Comparison of ENCODE assay signal across 9 cellular contexts in the genomic region with DNA sequence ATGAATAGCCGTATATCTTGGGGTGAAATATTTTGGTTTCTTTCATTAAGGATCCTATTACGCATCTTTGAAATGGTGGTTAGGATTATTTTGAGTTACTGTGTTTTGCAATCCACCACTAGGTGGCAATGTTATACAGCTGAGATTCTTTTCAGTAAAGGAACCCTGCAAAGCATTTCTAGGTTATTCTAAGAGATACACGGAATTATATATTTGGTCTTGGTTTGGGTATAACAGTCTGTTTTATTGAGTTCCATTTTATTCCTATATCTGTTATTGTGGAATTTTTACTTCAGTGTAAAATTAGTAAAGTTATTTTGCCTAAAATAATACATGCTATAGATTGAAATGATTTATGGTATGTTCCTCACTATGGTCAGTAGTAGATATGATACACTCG.
DNase-seq lines count a peak whose midpoint lies in the region; ATAC-seq, FAIRE-seq and TF ChIP-seq lines count a peak whose summit lies in the region.
"Had no signal": no experiment of that assay in that cellular context is flagged by ENCODE, and none has a peak within 500 bp of the region (broad histone marks: within the 10 kb centered on the region; RNA-seq: fewer than 3 reads in every experiment).

No MANE protein-coding gene starts in this region.

- H3K27ac ChIP-seq in CD8-positive, alpha-beta T cell (ENCODE audit: low read depth, low read length): no peak overlapping the region
- H3K27ac ChIP-seq in keratinocyte (ENCODE audit: control insufficient read depth, insufficient read depth, low read length): no peak overlapping the region

- no peaks in the 10 kb centered on the region for H3K9me3 Mint-ChIP-seq in CD8-positive, alpha-beta T cell
- H3K9me3 Mint-ChIP-seq in type B pancreatic cell: no peaks in the 10 kb centered on the region
- no peaks in the 10 kb centered on the region for H3K9me3 Mint-ChIP-seq in T-helper 2 cell treated with Interferon-gamma antibody and Interleukin-4, amounts not matched to agents 5 μg/mL and 100 μg/mL, for 36 hours
- H3K9me3 Mint-ChIP-seq: T-helper 1 cell treated with Interleukin-12 subunit alpha and Interleukin-12 subunit beta and Interleukin-4 antibody, amounts not matched to agents 30 μg/mL and 1 μg/mL, for 36 hours had no signal

- H3K79me2 ChIP-seq in keratinocyte (ENCODE audit: control insufficient read depth, insufficient read depth, low read length): no peaks in the 10 kb centered on the region

- no peaks in the 10 kb centered on the region for H3K4me1 Mint-ChIP-seq in CD8-positive, alpha-beta T cell (ENCODE audit: low read depth)
- H3K4me1 Mint-ChIP-seq in type B pancreatic cell (ENCODE audit: unreplicated experiment): no peaks in the 10 kb centered on the region
- no peaks in the 10 kb centered on the region for H3K4me1 Mint-ChIP-seq in T-helper 2 cell treated with Interferon-gamma antibody and Interleukin-4, amounts not matched to agents 5 μg/mL and 100 μg/mL, for 36 hours (ENCODE audit: low read depth)

- H3K36me3 Mint-ChIP-seq in CD8-positive, alpha-beta T cell: no peaks in the 10 kb centered on the region
- no peaks in the 10 kb centered on the region for H3K36me3 Mint-ChIP-seq in type B pancreatic cell
- no peaks in the 10 kb centered on the region for H3K36me3 Mint-ChIP-seq in T-helper 2 cell treated with Interferon-gamma antibody and Interleukin-4, amounts not matched to agents 5 μg/mL and 100 μg/mL, for 36 hours (ENCODE audit: low read depth)

- FAIRE-seq in keratinocyte (lab: Jason Lieb, UNC): peak; percentile 79

- no peak overlapping the region for H3K9ac ChIP-seq in keratinocyte (ENCODE audit: control insufficient read depth, extremely low read depth, insufficient read depth, low read length)

- no peaks in the 10 kb centered on the region for H3K4me1 ChIP-seq in CD8-positive, alpha-beta T cell (ENCODE audit: insufficient read depth, low read length)
- no peaks in the 10 kb centered on the region for H3K4me1 ChIP-seq in keratinocyte (ENCODE audit: control insufficient read depth, extremely low read depth, insufficient read depth, low read length)

- dilution Hi-C loops in keratinocyte (cut with MboI; ENCODE audit: extremely low pct_ligation_motif_present, low sequenced_read_pairs): loop anchor here (25.0 kb wide), 1 partner anchor 1373 kb away; no protein-coding TSS in a partner anchor

- no peaks in the 10 kb centered on the region for H3K27me3 ChIP-seq in CD8-positive, alpha-beta T cell (ENCODE audit: insufficient read depth, low read length)
- H3K27me3 ChIP-seq in keratinocyte (ENCODE audit: control insufficient read depth, extremely low read depth, insufficient read depth, low read length): no peaks in the 10 kb centered on the region

- H3K27ac Mint-ChIP-seq in CD8-positive, alpha-beta T cell: no peak overlapping the region
- no peak overlapping the region for H3K27ac Mint-ChIP-seq in type B pancreatic cell
- H3K27ac Mint-ChIP-seq in T-helper 2 cell treated with Interferon-gamma antibody and Interleukin-4, amounts not matched to agents 5 μg/mL and 100 μg/mL, for 36 hours: no peak overlapping the region
- H3K27ac Mint-ChIP-seq: T-helper 1 cell treated with Interleukin-12 subunit alpha and Interleukin-12 subunit beta and Interleukin-4 antibody, amounts not matched to agents 30 μg/mL and 1 μg/mL, for 36 hours had no signal

- POLR2A ChIA-PET in CD8-positive, alpha-beta T cell (lab: Charles Lee): no interaction called here

- no peak overlapping the region for H3K4me2 ChIP-seq in keratinocyte (ENCODE audit: control insufficient read depth, extremely low read depth, insufficient read depth, low read depth, low read length)

- intact Hi-C loops in CD8-positive, alpha-beta T cell (cut with DNase I, micrococcal nuclease): loop anchor here in 1 of 2 experiments (1.0 kb wide), 1 partner anchor 1382 kb away; no protein-coding TSS in a partner anchor

- H3K4me3 ChIP-seq in CD8-positive, alpha-beta T cell (ENCODE audit: low read depth, low read length): no peak overlapping the region
- no peak overlapping the region for H3K4me3 ChIP-seq in keratinocyte (ENCODE audit: control insufficient read depth in 2 of 3, extremely low read depth in 1 of 3, insufficient read depth in 2 of 3, low read depth in 1 of 3, low read length in 3 of 3)

- no peak for DNase-seq in CD8-positive, alpha-beta T cell
- DNase-seq in NCI-H345 treated with DMSO at 0.1 percent for 48 hours (lab: John Stamatoyannopoulos, UW; ENCODE audit: unreplicated experiment): peak; percentile 27
- DNase-seq in astrocyte of the hippocampus (ENCODE audit: low read depth, low spot score): peak; percentile 65
- DNase-seq in keratinocyte (ENCODE audit: low read depth, low spot score): no peak
- no peak for DNase-seq in type B pancreatic cell (ENCODE audit: extremely low spot score, unreplicated experiment)
- no peak for DNase-seq in T-helper 2 cell treated with Interferon-gamma antibody and Interleukin-4, amounts not matched to agents 5 μg/mL and 100 μg/mL, for 36 hours (ENCODE audit: low spot score)

- ATAC-seq in CD8-positive, alpha-beta T cell: no peak
- peak; percentile 77 for ATAC-seq in GM18858 (IDR thresholded peaks at IDR 0.05; ENCODE audit: unreplicated experiment)
- ATAC-seq in HG03108 (IDR thresholded peaks at IDR 0.05; ENCODE audit: unreplicated experiment): peak; percentile 68

- H2AFZ ChIP-seq in keratinocyte (ENCODE audit: control insufficient read depth, low read length): no peak overlapping the region

- CTCF ChIA-PET in CD8-positive, alpha-beta T cell (lab: Charles Lee): interaction anchor here (0.6 to 1.5 kb wide), 5 partner anchors 14 to 1384 kb away, joined by 3 to 9 read pairs (median 4); no protein-coding TSS in a partner anchor

- H3K4me3 Mint-ChIP-seq in CD8-positive, alpha-beta T cell: no peak overlapping the region
- H3K4me3 Mint-ChIP-seq in type B pancreatic cell: no peak overlapping the region
- H3K4me3 Mint-ChIP-seq in T-helper 2 cell treated with Interferon-gamma antibody and Interleukin-4, amounts not matched to agents 5 μg/mL and 100 μg/mL, for 36 hours: no peak overlapping the region
- H3K4me3 Mint-ChIP-seq: T-helper 1 cell treated with Interleukin-12 subunit alpha and Interleukin-12 subunit beta and Interleukin-4 antibody, amounts not matched to agents 30 μg/mL and 1 μg/mL, for 36 hours had no signal

- no peaks in the 10 kb centered on the region for H3K9me3 ChIP-seq in CD8-positive, alpha-beta T cell (ENCODE audit: low read length)
- no peaks in the 10 kb centered on the region for H3K9me3 ChIP-seq in keratinocyte (ENCODE audit: control insufficient read depth, low read depth, low read length)

- H3K9me1 ChIP-seq in keratinocyte (ENCODE audit: control insufficient read depth, extremely low read depth, insufficient read depth, low read length): no peaks in the 10 kb centered on the region

- H3K36me3 ChIP-seq in CD8-positive, alpha-beta T cell (ENCODE audit: insufficient read depth, low read length): no peaks in the 10 kb centered on the region
- no peaks in the 10 kb centered on the region for H3K36me3 ChIP-seq in keratinocyte (ENCODE audit: control insufficient read depth in 2 of 2, extremely low read depth in 1 of 2, insufficient read depth in 2 of 2, low read length in 2 of 2)

- no peaks in the 10 kb centered on the region for H4K20me1 ChIP-seq in keratinocyte (ENCODE audit: control insufficient read depth, extremely low read depth, insufficient read depth, low read length)

- TF ChIP-seq CTCF in CD8-positive, alpha-beta T cell (IDR thresholded peaks at IDR 0.05): peak; percentile 92
- TF ChIP-seq CTCF in keratinocyte (optimal IDR thresholded peaks at IDR 0.05 in 1 of 3, IDR thresholded peaks at IDR 0.05 in 1 of 3, conservative IDR thresholded peaks at IDR 0.05 in 1 of 3; ENCODE audit: extremely low read depth in 1 of 3, insufficient read depth in 2 of 3, low read length in 3 of 3) (peak in 2 of 3 experiments; percentile 50 to 69), type B pancreatic cell (conservative IDR thresholded peaks at IDR 0.05) (peak; percentile 93)

- H3K27me3 Mint-ChIP-seq in CD8-positive, alpha-beta T cell (ENCODE audit: low read depth): peaks cover 21% of the 10 kb centered on the region
- H3K27me3 Mint-ChIP-seq in type B pancreatic cell: peaks cover 10% of the 10 kb centered on the region
- H3K27me3 Mint-ChIP-seq in T-helper 2 cell treated with Interferon-gamma antibody and Interleukin-4, amounts not matched to agents 5 μg/mL and 100 μg/mL, for 36 hours (ENCODE audit: low read depth): peaks cover 3% of the 10 kb centered on the region

Comparison
In these comparisons a context has a peak if more than half of its experiments do, and no peak if none do; other contexts are left out.
1. DNase-seq: peak in NCI-H345 treated with DMSO at 0.1 percent for 48 hours (single experiment) and astrocyte of the hippocampus (single experiment); none in CD8-positive, alpha-beta T cell (0 of 7), keratinocyte (single experiment), type B pancreatic cell (single experiment) and T-helper 2 cell treated with Interferon-gamma antibody and Interleukin-4, amounts not matched to agents 5 μg/mL and 100 μg/mL, for 36 hours (single experiment).
2. Peak in every context shown above with its lines, with median percentiles within 50 percentile points of each other: CTCF ChIP-seq.